ENCODE assay signal across 13 cellular contexts in genomic region chr5:149227168-149227826, GRCh38. TPM values are rescaled to one million over a fixed set of nuclear protein-coding genes. Genes with fewer than 3 reads are reported as not detected.
DNase-seq lines count a peak whose midpoint lies in the region; ATAC-seq and TF ChIP-seq lines count a peak whose summit lies in the region.
"Had no signal": no experiment of that assay in that cellular context is flagged by ENCODE, and none has a peak within 500 bp of the region (broad histone marks: within the 10 kb centered on the region; RNA-seq: fewer than 3 reads in every experiment).

No MANE protein-coding gene starts in this region.

- no peaks in the 10 kb centered on the region for H3F3A ChIP-seq in smooth muscle cell (ENCODE audit: low read depth)

- no peak overlapping the region for H3K9ac ChIP-seq in smooth muscle cell (ENCODE audit: low read depth)

- H3K27me3 ChIP-seq in smooth muscle cell (ENCODE audit: low read depth) = peaks cover 15% of the 10 kb centered on the region

- ATAC-seq in activated naive CD4-positive, alpha-beta T cell treated with anti-CD3 and anti-CD28 coated beads, Interleukin-2, amount 50 U/mL, for 72 hours = peak; percentile 46 to 52
- ATAC-seq in GM18511 (IDR thresholded peaks at IDR 0.05; ENCODE audit: unreplicated experiment) = no peak
- ATAC-seq: effector memory CD8-positive, alpha-beta T cell; naive thymus-derived CD8-positive, alpha-beta T cell had no signal

- no peaks in the 10 kb centered on the region for H3K9me3 Mint-ChIP-seq in activated naive CD4-positive, alpha-beta T cell treated with anti-CD3 and anti-CD28 coated beads, Interleukin-2, amount 50 U/mL, for 72 hours
- H3K9me3 Mint-ChIP-seq: activated CD4-positive, alpha-beta memory T cell treated with anti-CD3 and anti-CD28 coated beads for 36 hours; effector memory CD8-positive, alpha-beta T cell; naive thymus-derived CD8-positive, alpha-beta T cell had no signal

- H3K79me2 ChIP-seq in smooth muscle cell (ENCODE audit: low read depth) = no peaks in the 10 kb centered on the region

- TF ChIP-seq CTCF in fibroblast of pulmonary artery (IDR thresholded peaks at IDR 0.05; ENCODE audit: low read length, missing control alignments) (no peak), smooth muscle cell (IDR thresholded peaks at IDR 0.05; ENCODE audit: borderline replicate concordance, insufficient read depth, poor library complexity, severe bottlenecking) (no peak)

- DNase-seq in activated naive CD4-positive, alpha-beta T cell treated with anti-CD3 and anti-CD28 coated beads, Interleukin-2, amount 50 U/mL, for 72 hours (ENCODE audit: low spot score in 2 of 2) = no peak
- no peak for DNase-seq in activated naive CD4-positive, alpha-beta T cell (lab: John Stamatoyannopoulos, UW)
- peak; percentile 11 for DNase-seq in RKO (ENCODE audit: low spot score)
- DNase-seq in fibroblast of pulmonary artery (ENCODE audit: low read depth) = peak; percentile 60
- no peak for DNase-seq in smooth muscle cell (lab: John Stamatoyannopoulos, UW; ENCODE audit: unreplicated experiment)
- no peak for DNase-seq in ureter (ENCODE audit: low spot score)
- DNase-seq in central memory CD4-positive, alpha-beta T cell = no peak
- DNase-seq: activated CD4-positive, alpha-beta memory T cell treated with anti-CD3 and anti-CD28 coated beads for 36 hours; activated naive CD4-positive, alpha-beta T cell treated with anti-CD3 and anti-CD28 coated beads, Interleukin-2, amount 50 U/mL, for 16 hours; effector memory CD8-positive, alpha-beta T cell; Karpas-422; naive thymus-derived CD8-positive, alpha-beta T cell had no signal

- no peaks in the 10 kb centered on the region for H3K9me3 ChIP-seq in smooth muscle cell (replicated peaks; ENCODE audit: low read depth)

- H3K4me1 ChIP-seq in smooth muscle cell (ENCODE audit: low read depth) = no peaks in the 10 kb centered on the region

- no peak overlapping the region for H3K27ac Mint-ChIP-seq in activated naive CD4-positive, alpha-beta T cell treated with anti-CD3 and anti-CD28 coated beads, Interleukin-2, amount 50 U/mL, for 72 hours
- H3K27ac Mint-ChIP-seq: activated CD4-positive, alpha-beta memory T cell treated with anti-CD3 and anti-CD28 coated beads for 36 hours; effector memory CD8-positive, alpha-beta T cell; naive thymus-derived CD8-positive, alpha-beta T cell had no signal

- H3K36me3 Mint-ChIP-seq in activated naive CD4-positive, alpha-beta T cell treated with anti-CD3 and anti-CD28 coated beads, Interleukin-2, amount 50 U/mL, for 72 hours = no peaks in the 10 kb centered on the region
- H3K36me3 Mint-ChIP-seq: activated CD4-positive, alpha-beta memory T cell treated with anti-CD3 and anti-CD28 coated beads for 36 hours; naive thymus-derived CD8-positive, alpha-beta T cell had no signal

- H3K4me3 ChIP-seq in fibroblast of pulmonary artery (replicated peaks; ENCODE audit: low read depth, low read length) (no peak overlapping the region), smooth muscle cell (no peak overlapping the region)

- 42% methylated on average over 2 of the region's 2 CpGs for WGBS in smooth muscle cell (ENCODE audit: low lambda C conversion rate)

- no peak overlapping the region for H2AFZ ChIP-seq in smooth muscle cell (ENCODE audit: low read depth)

- H3K4me2 ChIP-seq in smooth muscle cell = peak overlapping the region; percentile 2

- no peaks in the 10 kb centered on the region for H4K20me1 ChIP-seq in smooth muscle cell (ENCODE audit: low read depth)

- H3K36me3 ChIP-seq in smooth muscle cell (ENCODE audit: low read depth) = no peaks in the 10 kb centered on the region

- H3K27ac ChIP-seq in smooth muscle cell (ENCODE audit: low read depth) = no peak overlapping the region

RNA-seq across cellular contexts. Expression of gene AFAP1L1, which starts 44.4 kb away (rescaled TPM):
- under 1 TPM; 0.07 to 0.99 TPM for total RNA-seq in activated naive CD4-positive, alpha-beta T cell treated with anti-CD3 and anti-CD28 coated beads, Interleukin-2, amount 50 U/mL, for 72 hours
- total RNA-seq in smooth muscle cell (2.3 and 2.4 TPM in 2 replicates), ureter (8.4 TPM)
- 0.59 and 4.5 TPM in 2 replicates for polyA plus RNA-seq in smooth muscle cell
- total RNA-seq: activated CD4-positive, alpha-beta memory T cell treated with anti-CD3 and anti-CD28 coated beads for 36 hours had no signal

Comparison
In these comparisons a context has a peak if more than half of its experiments do, and no peak if none do; other contexts are left out.
1. DNase-seq: peak in RKO (single experiment) and fibroblast of pulmonary artery (single experiment); none in activated naive CD4-positive, alpha-beta T cell treated with anti-CD3 and anti-CD28 coated beads, Interleukin-2, amount 50 U/mL, for 72 hours (0 of 2), activated naive CD4-positive, alpha-beta T cell (0 of 4), smooth muscle cell (single experiment), ureter (single experiment) and central memory CD4-positive, alpha-beta T cell (single experiment).